Comparison of ENCODE assay signal across 8 cellular contexts in genomic region chr9:136539427-136540412, GRCh38. TPM values are rescaled to one million over a fixed set of nuclear protein-coding genes. Genes with fewer than 3 reads are reported as not detected.
A peak's percentile ranks its signal among the peaks of the same experiment; 100 is the strongest.
DNase-seq lines count a peak whose midpoint lies in the region; ATAC-seq and TF ChIP-seq lines count a peak whose summit lies in the region.

No MANE protein-coding gene starts in this region.

- peak; percentile 91 for DNase-seq in GDM1 (lab: John Stamatoyannopoulos, UW)
- DNase-seq in SW480 (ENCODE audit: low spot score), result peak; percentile 90
- DNase-seq in activated naive CD8-positive, alpha-beta T cell treated with anti-CD3 and anti-CD28 coated beads for 36 hours, result peak; percentile 96
- peak; percentile 92 for DNase-seq in hepatic stellate cell (ENCODE audit: low spot score)
- DNase-seq in spleen, result peak; percentile 99
- DNase-seq in NCI-H1694 treated with DMSO at 0.1 percent for 48 hours (lab: John Stamatoyannopoulos, UW), result no peak
- no peak for DNase-seq in HuH-7.5 (ENCODE audit: low spot score)

- H3K4me3 ChIP-seq in spleen, result peak overlapping the region in 7 of 8 donors; percentile 14 to 60 (median 27)

- TF ChIP-seq POLR2A in spleen (IDR thresholded peaks at IDR 0.05), result peak; percentile 19 to 39 (median 30)

- H3K27me3 ChIP-seq in spleen (replicated peaks in 1 of 7), result no peaks in the 10 kb centered on the region

- TF ChIP-seq CTCF in spleen (IDR thresholded peaks at IDR 0.05 in 8 of 11, conservative IDR thresholded peaks at IDR 0.05 in 3 of 11), result peak in 2 of 11 experiments; percentile 20 to 21

- WGBS in spleen, 5 donors, result 16 to 26% (median 18%) methylated on average over 20 to 33 of the region's 33 CpGs

- H3K4me1 Mint-ChIP-seq in activated naive CD8-positive, alpha-beta T cell treated with anti-CD3 and anti-CD28 coated beads for 36 hours, result peaks cover 54% of the 10 kb centered on the region

- peaks cover 71 to 99% (median 93%) of the 10 kb centered on the region in 6 donors for H3K4me1 ChIP-seq in spleen

- ATAC-seq in HG02938 (IDR thresholded peaks at IDR 0.05; ENCODE audit: unreplicated experiment), result peak; percentile 47

- peak overlapping the region; percentile 86 for H3K4me3 Mint-ChIP-seq in activated naive CD8-positive, alpha-beta T cell treated with anti-CD3 and anti-CD28 coated beads for 36 hours

- intact Hi-C loops in spleen (cut with DNase I; ENCODE audit: low total_unique reads), result loop anchor here (10.0 kb wide), 1 partner anchor 55 kb away; the partner anchor contains the start of gene SEC16A

- no peaks in the 10 kb centered on the region for H3K9me3 Mint-ChIP-seq in activated naive CD8-positive, alpha-beta T cell treated with anti-CD3 and anti-CD28 coated beads for 36 hours

- H3K36me3 ChIP-seq in spleen, result peaks cover 0 to 59% (median 19%) of the 10 kb centered on the region in 6 donors

- H3K27me3 Mint-ChIP-seq in activated naive CD8-positive, alpha-beta T cell treated with anti-CD3 and anti-CD28 coated beads for 36 hours, result no peaks in the 10 kb centered on the region

- peaks cover 31% of the 10 kb centered on the region for H3K36me3 Mint-ChIP-seq in activated naive CD8-positive, alpha-beta T cell treated with anti-CD3 and anti-CD28 coated beads for 36 hours

- H3K9me3 ChIP-seq in spleen, result no peaks in the 10 kb centered on the region

- H3K27ac ChIP-seq in spleen, result peak overlapping the region; percentile 85 to 100 (median 96)

- H3K27ac Mint-ChIP-seq in activated naive CD8-positive, alpha-beta T cell treated with anti-CD3 and anti-CD28 coated beads for 36 hours, result peak overlapping the region; percentile 100

RNA-seq across cellular contexts. Expression of gene NOTCH1, which starts 6.1 kb away (rescaled TPM):
- total RNA-seq in activated naive CD8-positive, alpha-beta T cell treated with anti-CD3 and anti-CD28 coated beads for 36 hours, result 10 to 100 TPM; 48.2 to 51.6 TPM
- total RNA-seq in spleen, result 100 to 1,000 TPM in 4 of 7 donors, 10 to 100 TPM in 3; 88.6 to 140 (median 117) TPM
- polyA plus RNA-seq in spleen, result 10 to 100 TPM in 1 of 3 donors, 1 to 10 TPM in 2; 4.9 to 27.2 (median 8.3) TPM

RNA-seq across cellular contexts. Expression of gene SEC16A, which starts 56.9 kb away (rescaled TPM):
- 10 to 100 TPM; 69.4 to 71.2 TPM for total RNA-seq in activated naive CD8-positive, alpha-beta T cell treated with anti-CD3 and anti-CD28 coated beads for 36 hours
- 10 to 100 TPM; 74.6 to 92.1 (median 87.8) TPM for total RNA-seq in spleen
- polyA plus RNA-seq in spleen, result 10 to 100 TPM; 35.0 to 58.9 (median 52.6) TPM

Comparison
In these comparisons a context has a peak if more than half of its experiments do, and no peak if none do; other contexts are left out.
1. DNase-seq: peak in GDM1 (single experiment), SW480 (single experiment), activated naive CD8-positive, alpha-beta T cell treated with anti-CD3 and anti-CD28 coated beads for 36 hours (single experiment), hepatic stellate cell (single experiment) and spleen (single experiment); none in NCI-H1694 treated with DMSO at 0.1 percent for 48 hours (single experiment) and HuH-7.5 (single experiment).